Comparison of ENCODE assay signal across 22 cellular contexts in genomic region chr5:56072863-56073777, GRCh38.
DNase-seq lines count a peak whose midpoint lies in the region; ATAC-seq and TF ChIP-seq lines count a peak whose summit lies in the region.
"Had no signal": no experiment of that assay in that cellular context is flagged by ENCODE, and none has a peak within 500 bp of the region (broad histone marks: within the 10 kb centered on the region; RNA-seq: fewer than 3 reads in every experiment).

No MANE protein-coding gene starts in this region.

- DNase-seq in activated naive CD4-positive, alpha-beta T cell treated with anti-CD3 and anti-CD28 coated beads, Interleukin-2, amount 50 U/mL, for 16 hours = no peak
- DNase-seq in HCT116 (ENCODE audit: low read depth, low spot score) = no peak
- peak; percentile 59 for DNase-seq in amniotic epithelial cell (ENCODE audit: low read depth)
- peak; percentile 41 to 48 for DNase-seq in trophoblast cell
- no peak for DNase-seq in mammary epithelial cell
- DNase-seq: activated T-cell treated with anti-CD3 and anti-CD28 coated beads, Interleukin-2, amount 50 U/mL, for 4 hours; cerebellar nuclear complex; DND-41; hypothalamus; immature natural killer cell; naive B cell; NCI-H1417 treated with DMSO at 0.1 percent for 48 hours; NCI-H2081; NCI-H345; NCI-H748 treated with DMSO at 0.1 percent for 48 hours had no signal

- no peaks in the 10 kb centered on the region for H3K9me3 Mint-ChIP-seq in activated naive CD4-positive, alpha-beta T cell treated with anti-CD3 and anti-CD28 coated beads, Interleukin-2, amount 50 U/mL, for 24 hours
- H3K9me3 Mint-ChIP-seq: activated T-cell treated with anti-CD3 and anti-CD28 coated beads, Interleukin-2, amount 50 U/mL, for 4 hours; immature natural killer cell had no signal

- H2AK5ac ChIP-seq in trophoblast cell (ENCODE audit: low read length) = no peak overlapping the region

- H2AFZ ChIP-seq in HCT116 (ENCODE audit: low read depth, low read length, poor library complexity, severe bottlenecking) = no peak overlapping the region
- H2AFZ ChIP-seq in trophoblast cell (ENCODE audit: insufficient read depth, low read length, poor library complexity) = no peak overlapping the region
- H2AFZ ChIP-seq in mammary epithelial cell (ENCODE audit: low read depth, low read length) = no peak overlapping the region

- no peak for TF ChIP-seq POLR2A in HCT116 (IDR thresholded peaks at IDR 0.05; ENCODE audit: borderline replicate concordance, extremely low read depth, insufficient read depth, insufficient read length)

- H3K27me3 ChIP-seq in HCT116 (ENCODE audit: insufficient read depth, low read length) (no peaks in the 10 kb centered on the region), trophoblast cell (ENCODE audit: insufficient read depth, low read length) (no peaks in the 10 kb centered on the region), mammary epithelial cell (ENCODE audit: insufficient read depth, low read length) (peaks cover 24% of the 10 kb centered on the region)
- H3K27me3 ChIP-seq: SJSA1 had no signal

- peak overlapping the region; percentile 24; the same call in 1 of the 2 replicates for H3K4me2 ChIP-seq in HCT116 (ENCODE audit: low read length)
- no peak overlapping the region for H3K4me2 ChIP-seq in trophoblast cell (ENCODE audit: low read length)
- no peak overlapping the region for H3K4me2 ChIP-seq in mammary epithelial cell (ENCODE audit: insufficient read depth, low read depth, low read length)

- no peak overlapping the region for H4K91ac ChIP-seq in trophoblast cell (ENCODE audit: low read depth, low read length)

- POLR2A ChIA-PET in HCT116 (lab: Charles Lee) = no interaction called here

- H3K4me3 ChIP-seq in HCT116 (replicated peaks in 1 of 2; ENCODE audit: low read depth in 1 of 2, low read length in 2 of 2) = no peak overlapping the region
- no peak overlapping the region for H3K4me3 ChIP-seq in trophoblast cell (ENCODE audit: low read depth, low read length)
- H3K4me3 ChIP-seq in mammary epithelial cell (replicated peaks in 1 of 3; ENCODE audit: insufficient read depth in 1 of 3, low read depth in 2 of 3, low read length in 3 of 3) = no peak overlapping the region
- H3K4me3 ChIP-seq: HAP-1, SJSA1 had no signal

- no peak overlapping the region for H3K4ac ChIP-seq in trophoblast cell (ENCODE audit: low read depth, low read length)

- no peak overlapping the region for H2BK12ac ChIP-seq in trophoblast cell (ENCODE audit: low read length)

- no peak overlapping the region for H3K14ac ChIP-seq in trophoblast cell (ENCODE audit: low read length)

- H3K4me3 Mint-ChIP-seq in activated naive CD4-positive, alpha-beta T cell treated with anti-CD3 and anti-CD28 coated beads, Interleukin-2, amount 50 U/mL, for 24 hours = peak overlapping the region; percentile 12
- H3K4me3 Mint-ChIP-seq: activated T-cell treated with anti-CD3 and anti-CD28 coated beads, Interleukin-2, amount 50 U/mL, for 4 hours; immature natural killer cell; naive B cell; type B pancreatic cell had no signal

- no peaks in the 10 kb centered on the region for H4K20me1 ChIP-seq in HCT116 (ENCODE audit: insufficient read depth)
- no peaks in the 10 kb centered on the region for H4K20me1 ChIP-seq in mammary epithelial cell (ENCODE audit: insufficient read depth, low read length)

- no peaks in the 10 kb centered on the region for H3K27me3 Mint-ChIP-seq in activated naive CD4-positive, alpha-beta T cell treated with anti-CD3 and anti-CD28 coated beads, Interleukin-2, amount 50 U/mL, for 24 hours
- H3K27me3 Mint-ChIP-seq: type B pancreatic cell had no signal

- dilution Hi-C loops in mammary epithelial cell (cut with HindIII; ENCODE audit: low sequenced_read_pairs) = no loop called here

- intact Hi-C loops in HCT116 (cut with micrococcal nuclease) = loop anchor here (5.0 kb wide), 2 partner anchors 76 to 136 kb away; no protein-coding TSS in a partner anchor
- intact Hi-C loops in mammary epithelial cell (cut with micrococcal nuclease) = no loop called here

- H3K79me1 ChIP-seq in trophoblast cell (ENCODE audit: low read length) = no peaks in the 10 kb centered on the region

- H3K79me2 ChIP-seq in HCT116 (ENCODE audit: insufficient read depth, low read length) = no peaks in the 10 kb centered on the region
- H3K79me2 ChIP-seq in trophoblast cell (ENCODE audit: control insufficient read depth, insufficient read depth, low read length, poor library complexity) = no peaks in the 10 kb centered on the region
- no peaks in the 10 kb centered on the region for H3K79me2 ChIP-seq in mammary epithelial cell (ENCODE audit: insufficient read depth, low read length)

- no peaks in the 10 kb centered on the region for H3K36me3 Mint-ChIP-seq in activated naive CD4-positive, alpha-beta T cell treated with anti-CD3 and anti-CD28 coated beads, Interleukin-2, amount 50 U/mL, for 24 hours
- H3K36me3 Mint-ChIP-seq: immature natural killer cell, naive B cell, type B pancreatic cell had no signal

- H3K23ac ChIP-seq in trophoblast cell (ENCODE audit: low read length) = no peak overlapping the region

- no peak for TF ChIP-seq RAD21 in HCT116 (IDR thresholded peaks at IDR 0.05; ENCODE audit: low read depth)

- H2BK5ac ChIP-seq in trophoblast cell (ENCODE audit: low read depth, low read length, poor library complexity) = no peak overlapping the region

- H2BK120ac ChIP-seq in trophoblast cell (ENCODE audit: insufficient read depth, low read length, poor library complexity) = no peak overlapping the region

- H4K8ac ChIP-seq in trophoblast cell (ENCODE audit: low read depth, low read length) = no peak overlapping the region

- CTCF ChIA-PET in HCT116 (lab: Charles Lee) = interaction anchor here (0.6 to 2.8 kb wide), 8 partner anchors 13 to 137 kb away, joined by 3 to 22 read pairs (median 3); no protein-coding TSS in a partner anchor
- CTCF ChIA-PET in mammary epithelial cell (lab: Charles Lee; ENCODE audit: low non-redundant PET) = no interaction called here

- H3K9me3 ChIP-seq in HCT116 (ENCODE audit: control insufficient read depth in 1 of 2, insufficient read depth in 1 of 2, low read depth in 1 of 2, low read length in 2 of 2) (no peaks in the 10 kb centered on the region), trophoblast cell (ENCODE audit: insufficient read depth, low read depth, low read length) (no peaks in the 10 kb centered on the region), mammary epithelial cell (replicated peaks; ENCODE audit: insufficient read depth, low read length) (no peaks in the 10 kb centered on the region)
- H3K9me3 ChIP-seq: HAP-1, SJSA1 had no signal

- H4K12ac ChIP-seq in trophoblast cell (ENCODE audit: low read depth, low read length) = no peak overlapping the region

- TF ChIP-seq CTCF in HCT116 (IDR thresholded peaks at IDR 0.05 in 2 of 3, conservative IDR thresholded peaks at IDR 0.05 in 1 of 3; ENCODE audit: borderline replicate concordance in 1 of 3, insufficient read depth in 1 of 3, low read depth in 2 of 3, low read length in 2 of 3) (no peak), mammary epithelial cell (conservative IDR thresholded peaks at IDR 0.05 in 1 of 2, IDR thresholded peaks at IDR 0.05 in 1 of 2; ENCODE audit: extremely low read depth in 1 of 2, insufficient read depth in 1 of 2, low read depth in 1 of 2, low read length in 2 of 2) (no peak)

- no peaks in the 10 kb centered on the region for H3K36me3 ChIP-seq in HCT116 (ENCODE audit: control insufficient read depth in 1 of 2, insufficient read depth in 2 of 2, low read length in 2 of 2)
- no peaks in the 10 kb centered on the region for H3K36me3 ChIP-seq in trophoblast cell (ENCODE audit: control insufficient read depth in 1 of 2, insufficient read depth in 2 of 2, low read length in 2 of 2)
- no peaks in the 10 kb centered on the region for H3K36me3 ChIP-seq in mammary epithelial cell (ENCODE audit: insufficient read depth, low read length)
- H3K36me3 ChIP-seq: HAP-1, SJSA1 had no signal

- no peaks in the 10 kb centered on the region for H3K9me2 ChIP-seq in HCT116 (ENCODE audit: insufficient read depth)

- H3K9ac ChIP-seq in HCT116 (ENCODE audit: low read length) (no peak overlapping the region), trophoblast cell (ENCODE audit: low read length) (no peak overlapping the region), mammary epithelial cell (ENCODE audit: insufficient read depth, low read length) (no peak overlapping the region)

- WGBS in trophoblast cell (ENCODE audit: extremely low coverage, insufficient coverage, insufficient read length) = no CpG with 5 or more reads among the region's 6 CpGs
- WGBS in mammary epithelial cell (ENCODE audit: low coverage, missing lambda C conversion rate) = 76% methylated on average over 4 of the region's 6 CpGs

- BruUV-seq in HCT116 (replicated peaks; lab: Mats Ljungman, UMichigan) (no TSS peak), mammary epithelial cell (replicated peaks; lab: Mats Ljungman, UMichigan) (no TSS peak)

- H3K4me1 Mint-ChIP-seq in activated naive CD4-positive, alpha-beta T cell treated with anti-CD3 and anti-CD28 coated beads, Interleukin-2, amount 50 U/mL, for 24 hours = peaks cover 88% of the 10 kb centered on the region

- H3K4me1 ChIP-seq in HCT116 (ENCODE audit: control insufficient read depth in 1 of 2, insufficient read depth in 2 of 2, low read length in 2 of 2) = no peaks in the 10 kb centered on the region
- H3K4me1 ChIP-seq in trophoblast cell (ENCODE audit: control insufficient read depth in 1 of 2, insufficient read depth in 2 of 2, low read length in 2 of 2) = no peaks in the 10 kb centered on the region
- no peaks in the 10 kb centered on the region for H3K4me1 ChIP-seq in mammary epithelial cell (ENCODE audit: insufficient read depth, low read length)
- H3K4me1 ChIP-seq: HAP-1 had no signal

- no peak for ATAC-seq in HCT116
- no peak for ATAC-seq in GM19463 (IDR thresholded peaks at IDR 0.05; ENCODE audit: unreplicated experiment)
- ATAC-seq in GM19467 (IDR thresholded peaks at IDR 0.05; ENCODE audit: unreplicated experiment) = no peak
- ATAC-seq: left lobe of liver had no signal

- RAD21 ChIA-PET in HCT116 (lab: Charles Lee; ENCODE audit: low non-redundant PET in 1 of 2, low total read pairs in 2 of 2, uncharacterized antibody in 2 of 2, unreplicated experiment in 2 of 2) = interaction anchor here (0.7 to 1.8 kb wide), 3 partner anchors 51 to 137 kb away, joined by 10 to 11 read pairs (median 11); no protein-coding TSS in a partner anchor

- no peak overlapping the region for H3K27ac ChIP-seq in HCT116 (ENCODE audit: low read depth, low read length)
- H3K27ac ChIP-seq in trophoblast cell (ENCODE audit: low read depth, low read length) = no peak overlapping the region
- H3K27ac ChIP-seq in mammary epithelial cell (ENCODE audit: insufficient read depth, low read depth, low read length) = no peak overlapping the region
- H3K27ac ChIP-seq: SJSA1 had no signal

- in situ Hi-C loops in mammary epithelial cell (cut with MboI; ENCODE audit: low sequenced_read_pairs in 2 of 2) = no loop called here

- H3K27ac Mint-ChIP-seq in activated naive CD4-positive, alpha-beta T cell treated with anti-CD3 and anti-CD28 coated beads, Interleukin-2, amount 50 U/mL, for 24 hours = peak overlapping the region; percentile 88
- H3K27ac Mint-ChIP-seq: immature natural killer cell, type B pancreatic cell had no signal

- no peak overlapping the region for H3K18ac ChIP-seq in trophoblast cell (ENCODE audit: low read length)

Comparison
In these comparisons a context has a peak if more than half of its experiments do, and no peak if none do; other contexts are left out.
1. DNase-seq: peak in amniotic epithelial cell (single experiment) and trophoblast cell (2 of 2); none in activated naive CD4-positive, alpha-beta T cell treated with anti-CD3 and anti-CD28 coated beads, Interleukin-2, amount 50 U/mL, for 16 hours (single experiment), HCT116 (single experiment) and mammary epithelial cell (single experiment).